ENCODE assay signal across 12 cellular contexts in the genomic region with DNA sequence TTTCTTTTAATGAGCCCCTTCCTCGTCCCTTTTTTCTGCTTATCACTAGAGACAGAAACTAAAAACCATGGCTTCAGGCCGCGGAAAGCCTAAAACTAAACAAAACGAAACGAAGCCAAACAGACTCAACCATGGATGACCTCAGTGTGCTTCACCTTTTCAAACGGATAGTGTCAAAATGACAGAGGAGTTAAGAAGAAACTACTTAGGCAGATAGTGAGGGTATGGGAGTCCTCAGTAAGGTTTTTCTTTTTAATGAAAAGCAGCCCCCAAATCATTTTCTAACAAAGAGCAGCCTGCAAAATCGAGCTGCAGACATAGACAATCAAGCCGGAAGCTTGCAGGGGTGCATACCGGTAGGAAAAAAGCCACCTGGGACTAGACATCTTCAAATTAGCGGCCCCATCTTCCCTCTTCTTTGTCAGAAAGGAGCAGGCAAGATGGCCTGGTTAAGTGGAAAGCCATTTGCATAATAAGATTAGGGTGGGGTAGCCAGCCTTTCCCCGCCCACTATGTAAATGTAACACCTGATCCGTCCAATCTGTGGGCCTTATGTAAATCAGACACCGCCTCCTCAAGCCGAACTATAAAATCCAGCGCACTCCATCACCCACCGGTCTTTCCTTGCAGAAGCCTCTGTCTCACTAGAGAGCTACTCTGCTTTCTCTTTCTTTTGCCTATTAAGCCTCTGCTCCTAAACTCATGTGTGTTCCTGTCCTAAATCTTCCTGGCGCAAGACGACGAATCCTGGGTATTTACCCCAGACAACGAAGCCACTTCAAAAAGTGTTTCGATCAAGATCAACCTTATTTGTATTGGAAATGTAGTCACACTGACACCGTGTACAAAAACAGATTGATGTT. TPM values are rescaled to one million over a fixed set of nuclear protein-coding genes. Genes with fewer than 3 reads are reported as not detected.
A peak's percentile ranks its signal among the peaks of the same experiment; 100 is the strongest.
DNase-seq lines count a peak whose midpoint lies in the region; ATAC-seq lines count a peak whose summit lies in the region.
"Had no signal": no experiment of that assay in that cellular context is flagged by ENCODE, and none has a peak within 500 bp of the region (broad histone marks: within the 10 kb centered on the region; RNA-seq: fewer than 3 reads in every experiment).

No MANE protein-coding gene starts in this region.

- H3K9me3 ChIP-seq in MG63, result no peaks in the 10 kb centered on the region
- H3K9me3 ChIP-seq: left ventricle myocardium inferior, prostate gland had no signal

- DNase-seq in DMS79 treated with DMSO at 0.1 percent for 48 hours (lab: John Stamatoyannopoulos, UW) (peak; percentile 85), MG63 (peak; percentile 66), RKO (ENCODE audit: low spot score) (peak; percentile 49), islet precursor cell (peak; percentile 72), AG08396 (ENCODE audit: low spot score) (no peak)
- DNase-seq: activated T-cell treated with anti-CD3 and anti-CD28 coated beads for 4 hours, GM23248, left ventricle myocardium inferior had no signal

- no peak overlapping the region for H3K4me3 ChIP-seq in MG63
- H3K4me3 ChIP-seq: GM23248, left ventricle myocardium inferior, prostate gland had no signal

- ATAC-seq in HG03095 (IDR thresholded peaks at IDR 0.05; ENCODE audit: unreplicated experiment) (no peak), HG02798 (IDR thresholded peaks at IDR 0.05; ENCODE audit: poor library complexity, unreplicated experiment) (no peak), GM21526 (IDR thresholded peaks at IDR 0.05; ENCODE audit: low FRiP score, unreplicated experiment) (no peak)

- H3K36me3 ChIP-seq in MG63, result no peaks in the 10 kb centered on the region
- H3K36me3 ChIP-seq: left ventricle myocardium inferior, prostate gland had no signal

- H3K27me3 ChIP-seq in MG63, result peaks cover 47% of the 10 kb centered on the region

RNA-seq across cellular contexts. Expression of gene ERO1B, which starts 6.2 kb away (rescaled TPM):
- 0.40 and 0.86 TPM in 2 replicates for total RNA-seq in MG63 (2014; rRNA removed; shearing (Covaris generic); ENCODE audit: low replicate concordance)
